ENCODE assay signal across 15 cellular contexts in the genomic region with DNA sequence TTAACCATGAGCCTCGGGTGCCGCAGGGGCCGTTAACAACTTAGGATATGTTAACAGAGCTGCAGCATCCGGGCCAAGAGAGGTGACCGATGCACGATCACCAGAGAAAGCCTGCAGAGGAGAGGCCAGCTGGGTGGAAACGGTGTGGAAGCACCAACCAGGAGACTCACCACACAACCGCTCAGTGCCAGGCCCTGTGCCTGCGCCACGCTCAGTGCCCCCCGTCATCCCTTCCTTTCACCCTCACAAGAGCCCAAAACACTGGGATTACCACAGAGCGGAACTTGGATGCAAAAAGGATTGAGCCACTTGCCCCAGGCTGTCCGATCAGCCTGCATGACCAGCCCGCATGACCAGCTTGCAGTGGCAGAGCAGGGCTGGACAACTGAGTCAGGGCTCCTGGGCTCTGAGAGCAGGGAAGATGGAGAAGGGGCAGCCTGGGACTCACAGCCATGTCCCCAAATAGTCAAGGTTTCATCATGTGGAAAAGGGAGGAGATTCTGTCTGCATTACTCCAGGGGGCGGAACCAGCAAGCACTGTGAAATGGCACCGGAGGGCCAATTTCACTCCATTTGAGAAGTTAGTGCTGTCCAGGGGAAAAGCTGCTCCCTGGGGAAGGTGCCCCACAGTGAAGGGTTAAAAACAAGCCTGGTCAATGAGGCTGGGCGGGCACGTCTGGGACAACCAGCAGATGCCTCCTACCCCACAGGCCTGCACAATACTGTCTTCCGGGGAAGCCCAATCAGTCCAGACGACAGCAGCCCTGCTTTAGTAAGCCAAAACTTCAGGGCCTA.
DNase-seq lines count a peak whose midpoint lies in the region; ATAC-seq and TF ChIP-seq lines count a peak whose summit lies in the region.
"Had no signal": no experiment of that assay in that cellular context is flagged by ENCODE, and none has a peak within 500 bp of the region (broad histone marks: within the 10 kb centered on the region; RNA-seq: fewer than 3 reads in every experiment).

No MANE protein-coding gene starts in this region.

- TF ChIP-seq CTCF in RWPE2 (IDR thresholded peaks at IDR 0.05; ENCODE audit: poor library complexity, severe bottlenecking): no peak
- TF ChIP-seq CTCF in endodermal cell (conservative IDR thresholded peaks at IDR 0.05): no peak
- TF ChIP-seq CTCF in upper lobe of right lung (IDR thresholded peaks at IDR 0.05): no peak

- no peak overlapping the region for H3K4me3 Mint-ChIP-seq in endodermal cell
- H3K4me3 Mint-ChIP-seq: CD14-positive monocyte; CD8-positive, alpha-beta memory T cell had no signal

- no peaks in the 10 kb centered on the region for H3K36me3 ChIP-seq in RWPE2 (ENCODE audit: low read depth)
- no peaks in the 10 kb centered on the region for H3K36me3 ChIP-seq in endodermal cell (ENCODE audit: control insufficient read depth, insufficient read depth, low read length)
- no peaks in the 10 kb centered on the region for H3K36me3 ChIP-seq in upper lobe of right lung
- H3K36me3 ChIP-seq: BE2C, HAP-1 had no signal

- no peaks in the 10 kb centered on the region for H3K9me3 Mint-ChIP-seq in endodermal cell
- H3K9me3 Mint-ChIP-seq: CD14-positive monocyte; CD8-positive, alpha-beta memory T cell had no signal

- WGBS in endodermal cell (ENCODE audit: insufficient coverage in 1 of 2, insufficient read length in 1 of 2), 2 experiments: 87 to 89% methylated on average over 15 to 20 of the region's 20 CpGs

- H3K27me3 ChIP-seq in RWPE2 (ENCODE audit: insufficient read depth, poor library complexity, severe bottlenecking) (no peaks in the 10 kb centered on the region), endodermal cell (ENCODE audit: control insufficient read depth, insufficient read depth, low read length, poor library complexity, severe bottlenecking) (no peaks in the 10 kb centered on the region), upper lobe of right lung (no peaks in the 10 kb centered on the region)
- H3K27me3 ChIP-seq: BE2C had no signal

- H3K36me3 Mint-ChIP-seq in endodermal cell (ENCODE audit: low read depth): no peaks in the 10 kb centered on the region

- no peaks in the 10 kb centered on the region for H3K4me1 Mint-ChIP-seq in endodermal cell
- H3K4me1 Mint-ChIP-seq: CD14-positive monocyte; CD8-positive, alpha-beta memory T cell had no signal

- H3K9ac ChIP-seq in endodermal cell (ENCODE audit: extremely low read depth, low read length, poor library complexity, severe bottlenecking): no peak overlapping the region

- no peak overlapping the region for H3K27ac Mint-ChIP-seq in endodermal cell

- no peaks in the 10 kb centered on the region for H3K27me3 Mint-ChIP-seq in endodermal cell (ENCODE audit: insufficient read depth)
- H3K27me3 Mint-ChIP-seq: CD8-positive, alpha-beta memory T cell had no signal

- intact Hi-C loops in sciatic nerve (cut with DNase I): no loop called here
- intact Hi-C loops in upper lobe of right lung (cut with DNase I): no loop called here

- no peak overlapping the region for H3K4me3 ChIP-seq in RWPE2 (ENCODE audit: severe bottlenecking)
- H3K4me3 ChIP-seq in endodermal cell (ENCODE audit: low read length): no peak overlapping the region
- no peak overlapping the region for H3K4me3 ChIP-seq in upper lobe of right lung
- H3K4me3 ChIP-seq: A549, HAP-1 had no signal

- H3K9me3 ChIP-seq in RWPE2 (ENCODE audit: severe bottlenecking) (no peaks in the 10 kb centered on the region), endodermal cell (ENCODE audit: control insufficient read depth, low read length) (no peaks in the 10 kb centered on the region), upper lobe of right lung (no peaks in the 10 kb centered on the region)
- H3K9me3 ChIP-seq: A549, BE2C, Caco-2, HAP-1 had no signal

- H3K4me1 ChIP-seq in RWPE2 (ENCODE audit: insufficient read depth, poor library complexity, severe bottlenecking): no peaks in the 10 kb centered on the region
- H3K4me1 ChIP-seq in endodermal cell (ENCODE audit: control insufficient read depth, insufficient read depth, low read length): no peaks in the 10 kb centered on the region
- no peaks in the 10 kb centered on the region for H3K4me1 ChIP-seq in upper lobe of right lung
- H3K4me1 ChIP-seq: A549, BE2C, Caco-2, HAP-1 had no signal

- DNase-seq in RWPE2 (ENCODE audit: low spot score) (peak; percentile 51), endodermal cell (peak; percentile 20), sciatic nerve (ENCODE audit: low spot score) (peak; percentile 5), upper lobe of right lung (peak; percentile 54), NCI-H345 treated with DMSO at 0.1 percent for 48 hours (lab: John Stamatoyannopoulos, UW; ENCODE audit: unreplicated experiment) (no peak)
- no peak for DNase-seq in activated CD8-positive, alpha-beta memory T cell treated with anti-CD3 and anti-CD28 coated beads, Interleukin-2, amount 50 U/mL, for 4 hours
- DNase-seq: BE2C; Caco-2; CD8-positive, alpha-beta memory T cell; DND-41; GDM1 had no signal

- H3K27ac ChIP-seq in RWPE2 (ENCODE audit: poor library complexity, severe bottlenecking): no peak overlapping the region
- H3K27ac ChIP-seq in endodermal cell (ENCODE audit: low read depth, low read length): no peak overlapping the region
- no peak overlapping the region for H3K27ac ChIP-seq in upper lobe of right lung
- H3K27ac ChIP-seq: A549 had no signal

- ATAC-seq in RWPE2 (ENCODE audit: low read depth): no peak
- ATAC-seq in sciatic nerve: no peak
- ATAC-seq in upper lobe of right lung: no peak
- ATAC-seq: A549, HepG2 had no signal

Comparison
In these comparisons a context has a peak if more than half of its experiments do, and no peak if none do; other contexts are left out.
1. DNase-seq: peak in RWPE2 (single experiment), endodermal cell (single experiment), sciatic nerve (single experiment) and upper lobe of right lung (single experiment); none in activated CD8-positive, alpha-beta memory T cell treated with anti-CD3 and anti-CD28 coated beads, Interleukin-2, amount 50 U/mL, for 4 hours (single experiment) and NCI-H345 treated with DMSO at 0.1 percent for 48 hours (single experiment).